Comparison of ENCODE assay signal across 1 cellular context in genomic region chr1:100785399-100786082, GRCh38.
A peak's percentile ranks its signal among the peaks of the same experiment; 100 is the strongest.
TF ChIP-seq lines count a peak whose summit lies in the region.

No MANE protein-coding gene starts in this region.

TF ChIP-seq in K562, 482 proteins besides CTCF, POLR2A, EP300 and RAD21 (continued from another document and continues in another):
- TF ChIP-seq, protein P1, sequence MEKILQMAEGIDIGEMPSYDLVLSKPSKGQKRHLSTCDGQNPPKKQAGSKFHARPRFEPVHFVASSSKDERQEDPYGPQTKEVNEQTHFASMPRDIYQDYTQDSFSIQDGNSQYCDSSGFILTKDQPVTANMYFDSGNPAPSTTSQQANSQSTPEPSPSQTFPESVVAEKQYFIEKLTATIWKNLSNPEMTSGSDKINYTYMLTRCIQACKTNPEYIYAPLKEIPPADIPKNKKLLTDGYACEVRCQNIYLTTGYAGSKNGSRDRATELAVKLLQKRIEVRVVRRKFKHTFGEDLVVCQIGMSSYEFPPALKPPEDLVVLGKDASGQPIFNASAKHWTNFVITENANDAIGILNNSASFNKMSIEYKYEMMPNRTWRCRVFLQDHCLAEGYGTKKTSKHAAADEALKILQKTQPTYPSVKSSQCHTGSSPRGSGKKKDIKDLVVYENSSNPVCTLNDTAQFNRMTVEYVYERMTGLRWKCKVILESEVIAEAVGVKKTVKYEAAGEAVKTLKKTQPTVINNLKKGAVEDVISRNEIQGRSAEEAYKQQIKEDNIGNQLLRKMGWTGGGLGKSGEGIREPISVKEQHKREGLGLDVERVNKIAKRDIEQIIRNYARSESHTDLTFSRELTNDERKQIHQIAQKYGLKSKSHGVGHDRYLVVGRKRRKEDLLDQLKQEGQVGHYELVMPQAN (IDR thresholded peaks at IDR 0.05; ENCODE audit: borderline replicate concordance) = no peak
- no peak for TF ChIP-seq IRF2 (CRISPR knock-in tag; IDR thresholded peaks at IDR 0.05)
- TF ChIP-seq CBX8 (IDR thresholded peaks at IDR 0.05; ENCODE audit: borderline replicate concordance, extremely low read depth, low read depth, low read length, poor library complexity, severe bottlenecking) = no peak
- TF ChIP-seq NCOA2 (IDR thresholded peaks at IDR 0.05; ENCODE audit: partially characterized antibody in 2 of 2) = no peak
- TF ChIP-seq NFYB (IDR thresholded peaks at IDR 0.05; ENCODE audit: extremely low read depth, insufficient read length) = no peak
- TF ChIP-seq ZFP36 (IDR thresholded peaks at IDR 0.05; ENCODE audit: low read depth, low read length, partially characterized antibody) = no peak
- peak; percentile 82; the same call in 1 of the 2 replicates for TF ChIP-seq CC2D1A (IDR thresholded peaks at IDR 0.05)
- no peak for TF ChIP-seq RBM22 (IDR thresholded peaks at IDR 0.05; ENCODE audit: low read depth, low read length, poor library complexity, severe bottlenecking)
- peak; percentile 43; the same call in 1 of the 2 replicates for TF ChIP-seq CBX5 (IDR thresholded peaks at IDR 0.05; ENCODE audit: borderline replicate concordance, low read depth)
- peak; percentile 34 for TF ChIP-seq HMGN3 (IDR thresholded peaks at IDR 0.05; ENCODE audit: borderline replicate concordance, extremely low read depth, insufficient read length, low read depth, low read length)
- TF ChIP-seq, protein P2, sequence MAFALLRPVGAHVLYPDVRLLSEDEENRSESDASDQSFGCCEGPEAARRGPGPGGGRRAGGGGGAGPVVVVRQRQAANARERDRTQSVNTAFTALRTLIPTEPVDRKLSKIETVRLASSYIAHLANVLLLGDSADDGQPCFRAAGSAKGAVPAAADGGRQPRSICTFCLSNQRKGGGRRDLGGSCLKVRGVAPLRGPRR (CRISPR knock-in tag; IDR thresholded peaks at IDR 0.05) = no peak
- TF ChIP-seq, protein P3, sequence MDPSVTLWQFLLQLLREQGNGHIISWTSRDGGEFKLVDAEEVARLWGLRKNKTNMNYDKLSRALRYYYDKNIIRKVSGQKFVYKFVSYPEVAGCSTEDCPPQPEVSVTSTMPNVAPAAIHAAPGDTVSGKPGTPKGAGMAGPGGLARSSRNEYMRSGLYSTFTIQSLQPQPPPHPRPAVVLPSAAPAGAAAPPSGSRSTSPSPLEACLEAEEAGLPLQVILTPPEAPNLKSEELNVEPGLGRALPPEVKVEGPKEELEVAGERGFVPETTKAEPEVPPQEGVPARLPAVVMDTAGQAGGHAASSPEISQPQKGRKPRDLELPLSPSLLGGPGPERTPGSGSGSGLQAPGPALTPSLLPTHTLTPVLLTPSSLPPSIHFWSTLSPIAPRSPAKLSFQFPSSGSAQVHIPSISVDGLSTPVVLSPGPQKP (CRISPR knock-in tag; IDR thresholded peaks at IDR 0.05) = no peak
- no peak for TF ChIP-seq NCOA6 (IDR thresholded peaks at IDR 0.05)
- TF ChIP-seq GTF2F1 (IDR thresholded peaks at IDR 0.05; ENCODE audit: low read depth, low read length) = no peak
- no peak for TF ChIP-seq EZH2 (IDR thresholded peaks at IDR 0.05; ENCODE audit: borderline replicate concordance, low read depth, low read length)
- TF ChIP-seq YY1 (IDR thresholded peaks at IDR 0.05; ENCODE audit: borderline replicate concordance in 1 of 3, control insufficient read depth in 1 of 3, extremely low read depth in 1 of 3, insufficient read depth in 3 of 3, insufficient read length in 1 of 3, insufficient replicate concordance in 2 of 3, low read depth in 1 of 3, low read length in 2 of 3) = peak in 1 of 3 experiments; percentile 85
- TF ChIP-seq RBM34 (IDR thresholded peaks at IDR 0.05; ENCODE audit: borderline replicate concordance, insufficient read depth, low read length) = no peak
- no peak for TF ChIP-seq CBX2 (IDR thresholded peaks at IDR 0.05; ENCODE audit: insufficient read depth, low read length, poor library complexity, severe bottlenecking)
- no peak for TF ChIP-seq MEF2A (IDR thresholded peaks at IDR 0.05; ENCODE audit: control insufficient read depth, low read depth, low read length)
- no peak for TF ChIP-seq MEIS2 (IDR thresholded peaks at IDR 0.05; ENCODE audit: partially characterized antibody)
- no peak for TF ChIP-seq ZNF184 (CRISPR knock-in tag; IDR thresholded peaks at IDR 0.05)
- no peak for TF ChIP-seq RBBP5 (IDR thresholded peaks at IDR 0.05; ENCODE audit: borderline replicate concordance, insufficient read depth, low read length, poor library complexity, severe bottlenecking)
- no peak for TF ChIP-seq ZNF347 (CRISPR knock-in tag; IDR thresholded peaks at IDR 0.05; ENCODE audit: low read depth)
- no peak for TF ChIP-seq ERF (CRISPR knock-in tag; IDR thresholded peaks at IDR 0.05)
- 0 out of 2 replicates have a peak, but pooled peaks have one; percentile 38 for TF ChIP-seq ZNF589 (CRISPR knock-in tag; IDR thresholded peaks at IDR 0.05; ENCODE audit: low read depth)
- TF ChIP-seq LEF1 (IDR thresholded peaks at IDR 0.05) = peak; percentile 90
- TF ChIP-seq SP1 (CRISPR knock-in tag; IDR thresholded peaks at IDR 0.05) = peak; percentile 32; the same call in 1 of the 2 replicates
- TF ChIP-seq NRF1 (conservative IDR thresholded peaks at IDR 0.05 in 1 of 2, IDR thresholded peaks at IDR 0.05 in 1 of 2) = 0 out of 4 replicates have a peak, but pooled peaks of 1 of the 2 experiments have one; percentile 24
- no peak for TF ChIP-seq U2AF2 (optimal IDR thresholded peaks at IDR 0.05; ENCODE audit: low read depth, low read length)
- TF ChIP-seq POU5F1 (IDR thresholded peaks at IDR 0.05; ENCODE audit: borderline replicate concordance, low read depth, low read length, partially characterized antibody) = no peak
- no peak for TF ChIP-seq DNMT1 (IDR thresholded peaks at IDR 0.05)
- TF ChIP-seq ZNF586 (CRISPR knock-in tag; conservative IDR thresholded peaks at IDR 0.05) = no peak
- no peak for TF ChIP-seq RREB1 (CRISPR knock-in tag; IDR thresholded peaks at IDR 0.05)
- no peak for TF ChIP-seq HNRNPL (IDR thresholded peaks at IDR 0.05; ENCODE audit: low read depth, low read length)
- TF ChIP-seq GTF2E2 (tag; IDR thresholded peaks at IDR 0.05) = 0 out of 2 replicates have a peak, but pooled peaks have one; percentile 15
- TF ChIP-seq, protein P4, sequence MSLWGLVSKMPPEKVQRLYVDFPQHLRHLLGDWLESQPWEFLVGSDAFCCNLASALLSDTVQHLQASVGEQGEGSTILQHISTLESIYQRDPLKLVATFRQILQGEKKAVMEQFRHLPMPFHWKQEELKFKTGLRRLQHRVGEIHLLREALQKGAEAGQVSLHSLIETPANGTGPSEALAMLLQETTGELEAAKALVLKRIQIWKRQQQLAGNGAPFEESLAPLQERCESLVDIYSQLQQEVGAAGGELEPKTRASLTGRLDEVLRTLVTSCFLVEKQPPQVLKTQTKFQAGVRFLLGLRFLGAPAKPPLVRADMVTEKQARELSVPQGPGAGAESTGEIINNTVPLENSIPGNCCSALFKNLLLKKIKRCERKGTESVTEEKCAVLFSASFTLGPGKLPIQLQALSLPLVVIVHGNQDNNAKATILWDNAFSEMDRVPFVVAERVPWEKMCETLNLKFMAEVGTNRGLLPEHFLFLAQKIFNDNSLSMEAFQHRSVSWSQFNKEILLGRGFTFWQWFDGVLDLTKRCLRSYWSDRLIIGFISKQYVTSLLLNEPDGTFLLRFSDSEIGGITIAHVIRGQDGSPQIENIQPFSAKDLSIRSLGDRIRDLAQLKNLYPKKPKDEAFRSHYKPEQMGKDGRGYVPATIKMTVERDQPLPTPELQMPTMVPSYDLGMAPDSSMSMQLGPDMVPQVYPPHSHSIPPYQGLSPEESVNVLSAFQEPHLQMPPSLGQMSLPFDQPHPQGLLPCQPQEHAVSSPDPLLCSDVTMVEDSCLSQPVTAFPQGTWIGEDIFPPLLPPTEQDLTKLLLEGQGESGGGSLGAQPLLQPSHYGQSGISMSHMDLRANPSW (CRISPR knock-in tag; IDR thresholded peaks at IDR 0.05) = no peak
- peak; percentile 51; the same call in 1 of the 2 replicates for TF ChIP-seq MTA3 (IDR thresholded peaks at IDR 0.05; ENCODE audit: borderline replicate concordance)
- no peak; the same call in 1 of the 2 replicates for TF ChIP-seq BRD4 (IDR thresholded peaks at IDR 0.05)
- TF ChIP-seq PHB2 (IDR thresholded peaks at IDR 0.05; ENCODE audit: low read depth) = no peak
- no peak for TF ChIP-seq ZNF133 (CRISPR knock-in tag; IDR thresholded peaks at IDR 0.05)
- no peak for TF ChIP-seq BRF1 (IDR thresholded peaks at IDR 0.05; ENCODE audit: borderline replicate concordance, extremely low read depth, insufficient read length)
- no peak for TF ChIP-seq TARDBP (IDR thresholded peaks at IDR 0.05)
- TF ChIP-seq TRIM25 (IDR thresholded peaks at IDR 0.05; ENCODE audit: borderline replicate concordance) = no peak
- no peak for TF ChIP-seq HSF4 (CRISPR knock-in tag; IDR thresholded peaks at IDR 0.05; ENCODE audit: borderline replicate concordance)
- no peak for TF ChIP-seq ZBED1 (IDR thresholded peaks at IDR 0.05)
- TF ChIP-seq SPI1 (IDR thresholded peaks at IDR 0.05; ENCODE audit: borderline replicate concordance, low read depth, low read length) = no peak
- no peak for TF ChIP-seq ATF6 (CRISPR knock-in tag; IDR thresholded peaks at IDR 0.05)
- TF ChIP-seq SIN3A (IDR thresholded peaks at IDR 0.05; ENCODE audit: borderline replicate concordance in 2 of 2, control insufficient read depth in 1 of 2, low read depth in 2 of 2, low read length in 2 of 2) = no peak
- 0 out of 2 replicates have a peak, but pooled peaks have one; percentile 29 for TF ChIP-seq JUN (IDR thresholded peaks at IDR 0.05; ENCODE audit: borderline replicate concordance, low read depth, low read length)
- TF ChIP-seq JUN (CRISPR knock-in tag; IDR thresholded peaks at IDR 0.05; ENCODE audit: borderline replicate concordance) = no peak
- TF ChIP-seq CREM (IDR thresholded peaks at IDR 0.05; ENCODE audit: low read depth) = 0 out of 2 replicates have a peak, but pooled peaks have one; percentile 26
- peak; percentile 53; the same call in 1 of the 2 replicates for TF ChIP-seq POLR2AphosphoS5 (IDR thresholded peaks at IDR 0.05; ENCODE audit: control insufficient read depth, insufficient read depth, low read depth, low read length)
